ENCODE assay signal across 17 cellular contexts in the genomic region with DNA sequence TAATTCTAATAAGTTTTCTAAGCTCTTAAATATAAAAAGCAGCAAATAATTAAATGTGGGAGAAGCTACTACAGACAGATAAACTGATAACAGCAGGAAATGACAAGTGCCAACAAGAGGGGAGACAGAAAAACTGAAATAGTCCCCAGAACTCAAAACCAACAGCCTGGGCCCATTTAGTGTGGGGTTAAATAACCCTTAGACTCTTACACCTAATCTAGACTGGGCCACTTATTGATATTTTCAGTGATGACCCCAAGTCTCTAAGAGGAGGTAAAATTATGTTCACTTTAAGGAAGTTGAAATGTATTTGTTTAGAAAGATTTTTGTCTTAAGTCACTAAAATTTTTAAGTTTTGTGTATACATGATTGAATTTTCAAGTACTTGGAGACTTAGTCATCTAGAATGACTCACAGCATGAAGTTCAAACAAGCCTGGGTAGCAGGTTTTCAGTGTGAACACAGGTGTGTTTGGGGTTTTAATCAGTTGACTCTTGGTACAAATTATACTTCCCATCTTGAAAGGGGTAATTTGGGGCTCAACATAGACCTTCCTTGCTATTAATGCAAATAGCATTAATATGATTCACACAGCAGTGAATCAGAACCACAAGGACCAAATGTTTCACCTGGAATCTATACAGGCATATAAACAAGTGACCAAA. TPM values are rescaled to one million over a fixed set of nuclear protein-coding genes. Genes with fewer than 3 reads are reported as not detected.
DNase-seq lines count a peak whose midpoint lies in the region; ATAC-seq, FAIRE-seq and TF ChIP-seq lines count a peak whose summit lies in the region.
"Had no signal": no experiment of that assay in that cellular context is flagged by ENCODE, and none has a peak within 500 bp of the region (broad histone marks: within the 10 kb centered on the region; RNA-seq: fewer than 3 reads in every experiment).

No MANE protein-coding gene starts in this region.

- no peak overlapping the region for H2AFZ ChIP-seq in keratinocyte (ENCODE audit: control insufficient read depth, low read length)

- H3K4me2 ChIP-seq in keratinocyte (ENCODE audit: control insufficient read depth, extremely low read depth, insufficient read depth, low read depth, low read length): peak overlapping the region; percentile 34

- no peaks in the 10 kb centered on the region for H3K79me2 ChIP-seq in keratinocyte (ENCODE audit: control insufficient read depth, insufficient read depth, low read length)

- H3K9ac ChIP-seq in adipocyte (ENCODE audit: low read length): no peak overlapping the region
- peak overlapping the region; percentile 1 for H3K9ac ChIP-seq in keratinocyte (ENCODE audit: control insufficient read depth, extremely low read depth, insufficient read depth, low read length)

- FAIRE-seq in keratinocyte (lab: Jason Lieb, UNC): peak; percentile 71

- peak overlapping the region; percentile 70 for H3K27ac ChIP-seq in keratinocyte (ENCODE audit: control insufficient read depth, insufficient read depth, low read length)
- H3K27ac ChIP-seq in heart left ventricle: no peak overlapping the region
- H3K27ac ChIP-seq: psoas muscle had no signal

- H3K27me3 ChIP-seq in adipocyte (replicated peaks; ENCODE audit: control insufficient read depth, insufficient read depth, low read length) (no peaks in the 10 kb centered on the region), keratinocyte (ENCODE audit: control insufficient read depth, extremely low read depth, insufficient read depth, low read length) (no peaks in the 10 kb centered on the region), heart left ventricle (no peaks in the 10 kb centered on the region)

- H3K9me3 ChIP-seq in adipocyte (ENCODE audit: control insufficient read depth, low read length): no peaks in the 10 kb centered on the region
- no peaks in the 10 kb centered on the region for H3K9me3 ChIP-seq in keratinocyte (ENCODE audit: control insufficient read depth, low read depth, low read length)
- H3K9me3 ChIP-seq in heart left ventricle: no peaks in the 10 kb centered on the region
- H3K9me3 ChIP-seq: psoas muscle had no signal

- DNase-seq in DMS53 treated with DMSO at 0.1 percent for 48 hours (lab: John Stamatoyannopoulos, UW; ENCODE audit: unreplicated experiment) (peak; percentile 87), HT1080 (ENCODE audit: low read depth) (peak; percentile 63), adipocyte (ENCODE audit: low read depth) (peak; percentile 35), keratinocyte (ENCODE audit: low read depth, low spot score) (peak; percentile 97), heart left ventricle (no peak), head of caudate nucleus (no peak), islet precursor cell (no peak)
- DNase-seq: activated CD8-positive, alpha-beta memory T cell treated with anti-CD3 and anti-CD28 coated beads, Interleukin-2, amount 10 ng/mL, durations not matched to agents 7 days and 5 days; activated naive CD8-positive, alpha-beta T cell treated with anti-CD3 and anti-CD28 coated beads, Interleukin-2, amount 10 ng/mL, durations not matched to agents 7 days and 5 days; CD4-positive, alpha-beta memory T cell; effector memory CD4-positive, alpha-beta T cell; NCI-H1694 treated with DMSO at 0.1 percent for 48 hours; psoas muscle; stimulated activated CD4-positive, alpha-beta T cell treated with anti-CD3 and anti-CD28 coated beads, Interleukin-2, amount 100 ng/mL, for 48 hours; stimulated activated naive CD8-positive, alpha-beta T cell treated with anti-CD3 and anti-CD28 coated beads, Interleukin-15, Interleukin-2, amounts not matched to agents 100 U/mL and 50 U/mL, for 24 hours had no signal

- TF ChIP-seq POLR2A in heart left ventricle (IDR thresholded peaks at IDR 0.05): no peak

- H3K36me3 ChIP-seq in adipocyte (ENCODE audit: control insufficient read depth, insufficient read depth, low read length, severe bottlenecking) (no peaks in the 10 kb centered on the region), keratinocyte (ENCODE audit: control insufficient read depth in 2 of 2, extremely low read depth in 1 of 2, insufficient read depth in 2 of 2, low read length in 2 of 2) (no peaks in the 10 kb centered on the region), heart left ventricle (no peaks in the 10 kb centered on the region)

- TF ChIP-seq CTCF in keratinocyte (optimal IDR thresholded peaks at IDR 0.05 in 1 of 3, IDR thresholded peaks at IDR 0.05 in 1 of 3, conservative IDR thresholded peaks at IDR 0.05 in 1 of 3; ENCODE audit: extremely low read depth in 1 of 3, insufficient read depth in 2 of 3, low read length in 3 of 3) (no peak), heart left ventricle (IDR thresholded peaks at IDR 0.05) (no peak)

- intact Hi-C loops in heart left ventricle (cut with DNase I): no loop called here
- intact Hi-C loops in head of caudate nucleus (cut with DNase I): no loop called here

- H3K9me1 ChIP-seq in keratinocyte (ENCODE audit: control insufficient read depth, extremely low read depth, insufficient read depth, low read length): no peaks in the 10 kb centered on the region

- ATAC-seq in HG03565 (IDR thresholded peaks at IDR 0.05; ENCODE audit: unreplicated experiment) (no peak), heart left ventricle (no peak)
- ATAC-seq: activated CD8-positive, alpha-beta memory T cell treated with anti-CD3 and anti-CD28 coated beads, Interleukin-2, amount 10 ng/mL, durations not matched to agents 7 days and 5 days; psoas muscle; stimulated activated naive CD8-positive, alpha-beta T cell treated with anti-CD3 and anti-CD28 coated beads, Interleukin-15, Interleukin-2, amounts not matched to agents 100 U/mL and 50 U/mL, for 24 hours had no signal

- H3K4me1 ChIP-seq in adipocyte (ENCODE audit: control insufficient read depth, insufficient read depth, low read length) (no peaks in the 10 kb centered on the region), keratinocyte (ENCODE audit: control insufficient read depth, extremely low read depth, insufficient read depth, low read length) (peaks cover 28% of the 10 kb centered on the region), heart left ventricle (no peaks in the 10 kb centered on the region)
- H3K4me1 ChIP-seq: psoas muscle had no signal

- H4K20me1 ChIP-seq in keratinocyte (ENCODE audit: control insufficient read depth, extremely low read depth, insufficient read depth, low read length): no peaks in the 10 kb centered on the region

- H3K4me3 ChIP-seq in adipocyte (ENCODE audit: low read length) (no peak overlapping the region), keratinocyte (ENCODE audit: control insufficient read depth in 2 of 3, extremely low read depth in 1 of 3, insufficient read depth in 2 of 3, low read depth in 1 of 3, low read length in 3 of 3) (no peak overlapping the region), heart left ventricle (no peak overlapping the region)
- H3K4me3 ChIP-seq: psoas muscle had no signal

- dilution Hi-C loops in keratinocyte (cut with MboI; ENCODE audit: extremely low pct_ligation_motif_present, low sequenced_read_pairs): no loop called here

RNA-seq across cellular contexts. Expression of a gene that starts 54.9 kb away (rescaled TPM):
- not detected in 2 replicates for total RNA-seq in HT1080 (2014; rRNA removed; shearing (Covaris generic))
- polyA plus RNA-seq in HT1080 (2015; cell fraction: cytosol; rRNA removed): 0.05 TPM in 1 of 2 replicates, not detected in the other
- not detected in 2 replicates for polyA plus RNA-seq in HT1080 (2015; cell fraction: nucleus; rRNA removed)
- polyA plus RNA-seq in keratinocyte (3.1 to 7.6 TPM (median 4.4 TPM) in 3 replicates), heart left ventricle (not detected)
- polyA plus RNA-seq in keratinocyte (2011; ENCODE audit: low read depth): 1.5 TPM
- polyA plus RNA-seq in keratinocyte (2011; cell fraction: cytosol; rRNA removed): 2.9 and 4.8 TPM in 2 replicates
- polyA plus RNA-seq in keratinocyte (2011; cell fraction: nucleus; rRNA removed): 7.7 and 8.6 TPM in 2 replicates
- polyA plus RNA-seq in keratinocyte (2012; ENCODE audit: low replicate concordance): 2.4 and 2.5 TPM in 2 replicates
- 2.1 to 17.5 TPM (median 16.9 TPM) in 3 replicates for polyA minus RNA-seq in keratinocyte
- polyA minus RNA-seq in keratinocyte (2011; cell fraction: cytosol; rRNA and poly(A)+ RNA removed): 4.4 TPM
- 15.6 and 36.9 TPM in 2 replicates for polyA minus RNA-seq in keratinocyte (2011; cell fraction: nucleus; rRNA and poly(A)+ RNA removed)
- total RNA-seq in heart left ventricle: under 1 TPM in 3 of 9 donors, not detected in 6; 0.09 to 0.19 (median 0.10) TPM
- total RNA-seq: CD4-positive, alpha-beta memory T cell; OCI-LY7 had no signal
- polyA plus RNA-seq: CD4-positive, alpha-beta memory T cell; psoas muscle had no signal

Comparison
In these comparisons a context has a peak if more than half of its experiments do, and no peak if none do; other contexts are left out.
1. DNase-seq: peak in DMS53 treated with DMSO at 0.1 percent for 48 hours (single experiment), HT1080 (single experiment), adipocyte (single experiment) and keratinocyte (single experiment); none in heart left ventricle (0 of 5), head of caudate nucleus (0 of 42) and islet precursor cell (single experiment).